In the genomic region with DNA sequence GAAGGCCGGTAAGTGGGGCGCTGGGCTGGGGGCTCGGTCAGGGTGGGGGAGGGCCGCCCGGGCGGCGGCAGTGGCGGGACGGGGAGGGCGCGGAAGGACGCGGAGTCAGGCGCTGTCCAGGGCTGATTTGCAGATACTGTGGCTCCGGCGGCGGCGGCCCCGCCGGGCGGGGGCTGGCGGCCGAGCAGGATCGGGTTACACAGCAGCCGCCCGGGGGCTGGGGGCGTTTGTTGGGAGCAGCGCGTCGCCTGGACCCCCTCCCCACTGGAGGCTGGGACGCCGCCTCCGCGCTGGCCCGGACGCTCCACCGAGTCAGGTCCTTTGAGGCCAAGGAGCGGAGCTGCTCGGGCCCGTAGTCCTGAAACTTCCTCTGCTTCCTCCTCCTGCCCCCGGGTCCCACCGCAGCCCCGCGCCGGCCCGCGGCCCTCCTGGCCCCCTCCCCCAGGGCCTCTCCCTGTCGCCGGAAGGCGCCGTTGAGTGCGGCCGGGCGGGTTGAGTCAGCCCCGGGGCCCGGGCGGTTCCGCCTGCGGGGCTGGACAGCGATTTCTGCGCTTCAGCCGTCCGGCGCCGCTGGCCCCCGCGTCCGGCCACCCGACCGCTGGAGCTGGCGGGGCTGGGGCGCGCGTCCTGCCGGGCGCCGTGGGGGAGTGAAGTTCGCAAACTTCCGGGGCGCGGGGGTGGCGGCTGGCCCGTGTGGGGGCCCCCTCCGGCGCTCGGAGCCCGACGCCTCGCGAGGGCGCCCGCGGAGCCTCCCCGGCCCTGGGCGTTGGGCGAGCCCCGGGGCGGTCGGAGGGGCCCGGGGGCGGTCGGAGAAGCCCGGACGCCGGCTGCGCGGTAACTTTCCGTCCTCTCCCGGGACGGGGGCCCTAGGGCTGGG, we compare ENCODE assay signal across 1 cellular context.
TF ChIP-seq lines count a peak whose summit lies in the region.

No MANE protein-coding gene starts in this region.

TF ChIP-seq in K562, 482 proteins besides CTCF, POLR2A, EP300 and RAD21 (continued from another document and continues in another):
- TF ChIP-seq, protein P1, sequence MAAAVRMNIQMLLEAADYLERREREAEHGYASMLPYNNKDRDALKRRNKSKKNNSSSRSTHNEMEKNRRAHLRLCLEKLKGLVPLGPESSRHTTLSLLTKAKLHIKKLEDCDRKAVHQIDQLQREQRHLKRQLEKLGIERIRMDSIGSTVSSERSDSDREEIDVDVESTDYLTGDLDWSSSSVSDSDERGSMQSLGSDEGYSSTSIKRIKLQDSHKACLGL (CRISPR knock-in tag; IDR thresholded peaks at IDR 0.05; ENCODE audit: borderline replicate concordance, poor library complexity, severe bottlenecking): no peak
- TF ChIP-seq C11orf30 (IDR thresholded peaks at IDR 0.05; ENCODE audit: low read depth) (no peak), KAT7 (CRISPR knock-in tag; IDR thresholded peaks at IDR 0.05; ENCODE audit: borderline replicate concordance) (no peak), ZNF224 (CRISPR knock-in tag; IDR thresholded peaks at IDR 0.05) (no peak), HNRNPUL1 (IDR thresholded peaks at IDR 0.05; ENCODE audit: low read length) (no peak), SIX5 (IDR thresholded peaks at IDR 0.05; ENCODE audit: borderline replicate concordance in 1 of 2, insufficient read depth in 1 of 2, low read depth in 1 of 2, low read length in 2 of 2) (peak in 1 of 2 experiments; percentile 14; a peak in 1 of 4 replicates), ZNF586 (CRISPR knock-in tag; conservative IDR thresholded peaks at IDR 0.05) (no peak), FIP1L1 (IDR thresholded peaks at IDR 0.05; ENCODE audit: low read depth, low read length, poor library complexity, severe bottlenecking) (peak; percentile 31), KDM5B (IDR thresholded peaks at IDR 0.05; ENCODE audit: insufficient replicate concordance, low read depth, low read length) (peak; percentile 51), TOE1 (IDR thresholded peaks at IDR 0.05; ENCODE audit: borderline replicate concordance) (no peak), TOE1 (CRISPR knock-in tag; IDR thresholded peaks at IDR 0.05; ENCODE audit: borderline replicate concordance, low read depth) (no peak), ZNF75A (CRISPR knock-in tag; IDR thresholded peaks at IDR 0.05) (no peak), HDAC8 (tag; IDR thresholded peaks at IDR 0.05) (no peak), GABPA (tag; conservative IDR thresholded peaks at IDR 0.05; ENCODE audit: low read depth) (peak; percentile 93), ESRRA (IDR thresholded peaks at IDR 0.05; ENCODE audit: borderline replicate concordance, low read depth) (no peak), TGIF2 (CRISPR knock-in tag; IDR thresholded peaks at IDR 0.05) (peak; percentile 45; the same call in 1 of the 2 replicates), ZNF282 (CRISPR knock-in tag; IDR thresholded peaks at IDR 0.05) (no peak), ZNF766 (CRISPR knock-in tag; conservative IDR thresholded peaks at IDR 0.05) (no peak), POU5F1 (IDR thresholded peaks at IDR 0.05; ENCODE audit: borderline replicate concordance, low read depth, low read length, partially characterized antibody) (no peak), ZNF124 (CRISPR knock-in tag; IDR thresholded peaks at IDR 0.05) (no peak), HIVEP1 (CRISPR knock-in tag; IDR thresholded peaks at IDR 0.05) (no peak), KLF16 (IDR thresholded peaks at IDR 0.05) (no peak), HDAC1 (IDR thresholded peaks at IDR 0.05) (peak in 1 of 2 experiments; percentile 70; a peak in 2 of 4 replicates), TAF7 (tag; IDR thresholded peaks at IDR 0.05) (no peak), MCM3 (IDR thresholded peaks at IDR 0.05) (no peak), KLF6 (CRISPR knock-in tag; IDR thresholded peaks at IDR 0.05; ENCODE audit: borderline replicate concordance) (no peak), CREB1 (IDR thresholded peaks at IDR 0.05) (no peak), CREB1 (CRISPR knock-in tag; IDR thresholded peaks at IDR 0.05) (0 out of 2 replicates have a peak, but pooled peaks have one; percentile 10)
- TF ChIP-seq, protein P2, sequence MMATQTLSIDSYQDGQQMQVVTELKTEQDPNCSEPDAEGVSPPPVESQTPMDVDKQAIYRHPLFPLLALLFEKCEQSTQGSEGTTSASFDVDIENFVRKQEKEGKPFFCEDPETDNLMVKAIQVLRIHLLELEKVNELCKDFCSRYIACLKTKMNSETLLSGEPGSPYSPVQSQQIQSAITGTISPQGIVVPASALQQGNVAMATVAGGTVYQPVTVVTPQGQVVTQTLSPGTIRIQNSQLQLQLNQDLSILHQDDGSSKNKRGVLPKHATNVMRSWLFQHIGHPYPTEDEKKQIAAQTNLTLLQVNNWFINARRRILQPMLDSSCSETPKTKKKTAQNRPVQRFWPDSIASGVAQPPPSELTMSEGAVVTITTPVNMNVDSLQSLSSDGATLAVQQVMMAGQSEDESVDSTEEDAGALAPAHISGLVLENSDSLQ (IDR thresholded peaks at IDR 0.05): no peak
- TF ChIP-seq, protein P3, sequence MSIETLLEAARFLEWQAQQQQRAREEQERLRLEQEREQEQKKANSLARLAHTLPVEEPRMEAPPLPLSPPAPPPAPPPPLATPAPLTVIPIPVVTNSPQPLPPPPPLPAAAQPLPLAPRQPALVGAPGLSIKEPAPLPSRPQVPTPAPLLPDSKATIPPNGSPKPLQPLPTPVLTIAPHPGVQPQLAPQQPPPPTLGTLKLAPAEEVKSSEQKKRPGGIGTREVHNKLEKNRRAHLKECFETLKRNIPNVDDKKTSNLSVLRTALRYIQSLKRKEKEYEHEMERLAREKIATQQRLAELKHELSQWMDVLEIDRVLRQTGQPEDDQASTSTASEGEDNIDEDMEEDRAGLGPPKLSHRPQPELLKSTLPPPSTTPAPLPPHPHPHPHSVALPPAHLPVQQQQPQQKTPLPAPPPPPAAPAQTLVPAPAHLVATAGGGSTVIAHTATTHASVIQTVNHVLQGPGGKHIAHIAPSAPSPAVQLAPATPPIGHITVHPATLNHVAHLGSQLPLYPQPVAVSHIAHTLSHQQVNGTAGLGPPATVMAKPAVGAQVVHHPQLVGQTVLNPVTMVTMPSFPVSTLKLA (conservative IDR thresholded peaks at IDR 0.05): peak; percentile 23 to 68; a peak in 3 of 4 replicates
- TF ChIP-seq, protein P4, sequence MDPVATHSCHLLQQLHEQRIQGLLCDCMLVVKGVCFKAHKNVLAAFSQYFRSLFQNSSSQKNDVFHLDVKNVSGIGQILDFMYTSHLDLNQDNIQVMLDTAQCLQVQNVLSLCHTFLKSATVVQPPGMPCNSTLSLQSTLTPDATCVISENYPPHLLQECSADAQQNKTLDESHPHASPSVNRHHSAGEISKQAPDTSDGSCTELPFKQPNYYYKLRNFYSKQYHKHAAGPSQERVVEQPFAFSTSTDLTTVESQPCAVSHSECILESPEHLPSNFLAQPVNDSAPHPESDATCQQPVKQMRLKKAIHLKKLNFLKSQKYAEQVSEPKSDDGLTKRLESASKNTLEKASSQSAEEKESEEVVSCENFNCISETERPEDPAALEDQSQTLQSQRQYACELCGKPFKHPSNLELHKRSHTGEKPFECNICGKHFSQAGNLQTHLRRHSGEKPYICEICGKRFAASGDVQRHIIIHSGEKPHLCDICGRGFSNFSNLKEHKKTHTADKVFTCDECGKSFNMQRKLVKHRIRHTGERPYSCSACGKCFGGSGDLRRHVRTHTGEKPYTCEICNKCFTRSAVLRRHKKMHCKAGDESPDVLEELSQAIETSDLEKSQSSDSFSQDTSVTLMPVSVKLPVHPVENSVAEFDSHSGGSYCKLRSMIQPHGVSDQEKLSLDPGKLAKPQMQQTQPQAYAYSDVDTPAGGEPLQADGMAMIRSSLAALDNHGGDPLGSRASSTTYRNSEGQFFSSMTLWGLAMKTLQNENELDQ (CRISPR knock-in tag; IDR thresholded peaks at IDR 0.05; ENCODE audit: borderline replicate concordance): no peak
- TF ChIP-seq, protein P5, sequence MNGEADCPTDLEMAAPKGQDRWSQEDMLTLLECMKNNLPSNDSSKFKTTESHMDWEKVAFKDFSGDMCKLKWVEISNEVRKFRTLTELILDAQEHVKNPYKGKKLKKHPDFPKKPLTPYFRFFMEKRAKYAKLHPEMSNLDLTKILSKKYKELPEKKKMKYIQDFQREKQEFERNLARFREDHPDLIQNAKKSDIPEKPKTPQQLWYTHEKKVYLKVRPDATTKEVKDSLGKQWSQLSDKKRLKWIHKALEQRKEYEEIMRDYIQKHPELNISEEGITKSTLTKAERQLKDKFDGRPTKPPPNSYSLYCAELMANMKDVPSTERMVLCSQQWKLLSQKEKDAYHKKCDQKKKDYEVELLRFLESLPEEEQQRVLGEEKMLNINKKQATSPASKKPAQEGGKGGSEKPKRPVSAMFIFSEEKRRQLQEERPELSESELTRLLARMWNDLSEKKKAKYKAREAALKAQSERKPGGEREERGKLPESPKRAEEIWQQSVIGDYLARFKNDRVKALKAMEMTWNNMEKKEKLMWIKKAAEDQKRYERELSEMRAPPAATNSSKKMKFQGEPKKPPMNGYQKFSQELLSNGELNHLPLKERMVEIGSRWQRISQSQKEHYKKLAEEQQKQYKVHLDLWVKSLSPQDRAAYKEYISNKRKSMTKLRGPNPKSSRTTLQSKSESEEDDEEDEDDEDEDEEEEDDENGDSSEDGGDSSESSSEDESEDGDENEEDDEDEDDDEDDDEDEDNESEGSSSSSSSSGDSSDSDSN (IDR thresholded peaks at IDR 0.05; ENCODE audit: borderline replicate concordance in 1 of 2, low read depth in 2 of 2, low read length in 2 of 2): peak; percentile 82 to 97
- TF ChIP-seq, protein P6, sequence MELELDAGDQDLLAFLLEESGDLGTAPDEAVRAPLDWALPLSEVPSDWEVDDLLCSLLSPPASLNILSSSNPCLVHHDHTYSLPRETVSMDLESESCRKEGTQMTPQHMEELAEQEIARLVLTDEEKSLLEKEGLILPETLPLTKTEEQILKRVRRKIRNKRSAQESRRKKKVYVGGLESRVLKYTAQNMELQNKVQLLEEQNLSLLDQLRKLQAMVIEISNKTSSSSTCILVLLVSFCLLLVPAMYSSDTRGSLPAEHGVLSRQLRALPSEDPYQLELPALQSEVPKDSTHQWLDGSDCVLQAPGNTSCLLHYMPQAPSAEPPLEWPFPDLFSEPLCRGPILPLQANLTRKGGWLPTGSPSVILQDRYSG (tag; conservative IDR thresholded peaks at IDR 0.05; ENCODE audit: low read depth): no peak
- TF ChIP-seq, protein P7, sequence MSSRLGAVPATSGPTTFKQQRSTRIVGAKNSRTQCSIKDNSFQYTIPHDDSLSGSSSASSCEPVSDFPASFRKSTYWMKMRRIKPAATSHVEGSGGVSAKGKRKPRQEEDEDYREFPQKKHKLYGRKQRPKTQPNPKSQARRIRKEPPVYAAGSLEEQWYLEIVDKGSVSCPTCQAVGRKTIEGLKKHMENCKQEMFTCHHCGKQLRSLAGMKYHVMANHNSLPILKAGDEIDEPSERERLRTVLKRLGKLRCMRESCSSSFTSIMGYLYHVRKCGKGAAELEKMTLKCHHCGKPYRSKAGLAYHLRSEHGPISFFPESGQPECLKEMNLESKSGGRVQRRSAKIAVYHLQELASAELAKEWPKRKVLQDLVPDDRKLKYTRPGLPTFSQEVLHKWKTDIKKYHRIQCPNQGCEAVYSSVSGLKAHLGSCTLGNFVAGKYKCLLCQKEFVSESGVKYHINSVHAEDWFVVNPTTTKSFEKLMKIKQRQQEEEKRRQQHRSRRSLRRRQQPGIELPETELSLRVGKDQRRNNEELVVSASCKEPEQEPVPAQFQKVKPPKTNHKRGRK (tag; IDR thresholded peaks at IDR 0.05): no peak
- TF ChIP-seq, protein P8, sequence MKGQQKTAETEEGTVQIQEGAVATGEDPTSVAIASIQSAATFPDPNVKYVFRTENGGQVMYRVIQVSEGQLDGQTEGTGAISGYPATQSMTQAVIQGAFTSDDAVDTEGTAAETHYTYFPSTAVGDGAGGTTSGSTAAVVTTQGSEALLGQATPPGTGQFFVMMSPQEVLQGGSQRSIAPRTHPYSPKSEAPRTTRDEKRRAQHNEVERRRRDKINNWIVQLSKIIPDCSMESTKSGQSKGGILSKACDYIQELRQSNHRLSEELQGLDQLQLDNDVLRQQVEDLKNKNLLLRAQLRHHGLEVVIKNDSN (CRISPR knock-in tag; IDR thresholded peaks at IDR 0.05): no peak
- TF ChIP-seq, protein P9, sequence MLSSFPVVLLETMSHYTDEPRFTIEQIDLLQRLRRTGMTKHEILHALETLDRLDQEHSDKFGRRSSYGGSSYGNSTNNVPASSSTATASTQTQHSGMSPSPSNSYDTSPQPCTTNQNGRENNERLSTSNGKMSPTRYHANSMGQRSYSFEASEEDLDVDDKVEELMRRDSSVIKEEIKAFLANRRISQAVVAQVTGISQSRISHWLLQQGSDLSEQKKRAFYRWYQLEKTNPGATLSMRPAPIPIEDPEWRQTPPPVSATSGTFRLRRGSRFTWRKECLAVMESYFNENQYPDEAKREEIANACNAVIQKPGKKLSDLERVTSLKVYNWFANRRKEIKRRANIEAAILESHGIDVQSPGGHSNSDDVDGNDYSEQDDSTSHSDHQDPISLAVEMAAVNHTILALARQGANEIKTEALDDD (IDR thresholded peaks at IDR 0.05): no peak
- TF ChIP-seq, protein P10, sequence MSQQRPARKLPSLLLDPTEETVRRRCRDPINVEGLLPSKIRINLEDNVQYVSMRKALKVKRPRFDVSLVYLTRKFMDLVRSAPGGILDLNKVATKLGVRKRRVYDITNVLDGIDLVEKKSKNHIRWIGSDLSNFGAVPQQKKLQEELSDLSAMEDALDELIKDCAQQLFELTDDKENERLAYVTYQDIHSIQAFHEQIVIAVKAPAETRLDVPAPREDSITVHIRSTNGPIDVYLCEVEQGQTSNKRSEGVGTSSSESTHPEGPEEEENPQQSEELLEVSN (IDR thresholded peaks at IDR 0.05; ENCODE audit: borderline replicate concordance in 1 of 2, extremely low read depth in 1 of 2, insufficient read depth in 1 of 2, insufficient read length in 1 of 2, low read depth in 1 of 2, low read length in 1 of 2, poor library complexity in 1 of 2, severe bottlenecking in 1 of 2): peak in 1 of 2 experiments; percentile 48
